Comparison of ENCODE assay signal across 13 cellular contexts in genomic region chr1:48947761-48948537, GRCh38.
DNase-seq lines count a peak whose midpoint lies in the region; ATAC-seq and TF ChIP-seq lines count a peak whose summit lies in the region.
"Had no signal": no experiment of that assay in that cellular context is flagged by ENCODE, and none has a peak within 500 bp of the region (broad histone marks: within the 10 kb centered on the region; RNA-seq: fewer than 3 reads in every experiment).

No MANE protein-coding gene starts in this region.

- no peaks in the 10 kb centered on the region for H3K9me3 Mint-ChIP-seq in natural killer cell treated with Interleukin-12 subunit alpha and Interleukin-12 subunit beta and Interleukin-15 and Interleukin-18, amount 100 ng/mL, for 72 hours
- H3K9me3 Mint-ChIP-seq: activated T-cell treated with anti-CD3 and anti-CD28 coated beads, Interleukin-2, amount 50 U/mL, for 72 hours had no signal

- H3K27me3 Mint-ChIP-seq in natural killer cell treated with Interleukin-12 subunit alpha and Interleukin-12 subunit beta and Interleukin-15 and Interleukin-18, amount 100 ng/mL, for 72 hours = peaks cover 0 to 9% of the 10 kb centered on the region in 2 donors

- no peak overlapping the region for H3K4me3 ChIP-seq in AG10803 (ENCODE audit: low read length)

- H3K4me3 Mint-ChIP-seq in natural killer cell treated with Interleukin-12 subunit alpha and Interleukin-12 subunit beta and Interleukin-15 and Interleukin-18, amount 100 ng/mL, for 72 hours = no peak overlapping the region
- H3K4me3 Mint-ChIP-seq: activated T-cell treated with anti-CD3 and anti-CD28 coated beads, Interleukin-2, amount 50 U/mL, for 72 hours had no signal

- H3K27ac Mint-ChIP-seq in natural killer cell treated with Interleukin-12 subunit alpha and Interleukin-12 subunit beta and Interleukin-15 and Interleukin-18, amount 100 ng/mL, for 72 hours = no peak overlapping the region
- H3K27ac Mint-ChIP-seq: activated T-cell treated with anti-CD3 and anti-CD28 coated beads, Interleukin-2, amount 50 U/mL, for 72 hours had no signal

- TF ChIP-seq CTCF in AG10803 (conservative IDR thresholded peaks at IDR 0.05; ENCODE audit: low read length) = no peak

- H3K4me1 Mint-ChIP-seq in natural killer cell treated with Interleukin-12 subunit alpha and Interleukin-12 subunit beta and Interleukin-15 and Interleukin-18, amount 100 ng/mL, for 72 hours (ENCODE audit: low read depth in 2 of 2) = no peaks in the 10 kb centered on the region

- ATAC-seq in natural killer cell treated with Interleukin-12 subunit alpha and Interleukin-12 subunit beta and Interleukin-15 and Interleukin-18, amount 100 ng/mL, for 72 hours = no peak
- no peak for ATAC-seq in HG02798 (IDR thresholded peaks at IDR 0.05; ENCODE audit: poor library complexity, unreplicated experiment)
- ATAC-seq: activated T-cell treated with anti-CD3 and anti-CD28 coated beads, Interleukin-2, amount 50 U/mL, for 72 hours had no signal

- H3K36me3 Mint-ChIP-seq in natural killer cell treated with Interleukin-12 subunit alpha and Interleukin-12 subunit beta and Interleukin-15 and Interleukin-18, amount 100 ng/mL, for 72 hours = no peaks in the 10 kb centered on the region

- DNase-seq in AG10803 (ENCODE audit: low read depth) (peak; percentile 68), NCI-H2171 treated with DMSO at 0.1 percent for 48 hours (lab: John Stamatoyannopoulos, UW) (peak; percentile 89), anterior cingulate cortex (lab: John Stamatoyannopoulos, UW) (peak in 42 of 58 donors; percentile 3 to 87 (median 26)), kidney glomerular epithelial cell (lab: John Stamatoyannopoulos, UW) (peak; percentile 19), NAMALWA (ENCODE audit: low spot score) (no peak), NOMO-1 (lab: John Stamatoyannopoulos, UW; ENCODE audit: unreplicated experiment in 2 of 2) (no peak)
- no peak for DNase-seq in natural killer cell treated with Interleukin-12 subunit alpha and Interleukin-12 subunit beta and Interleukin-15 and Interleukin-18, amount 100 ng/mL, for 72 hours (ENCODE audit: low spot score)
- DNase-seq: activated CD4-positive, alpha-beta T cell treated with anti-CD3 and anti-CD28 coated beads, Interleukin-2, amount 50 U/mL, for 4 hours; activated T-cell treated with anti-CD3 and anti-CD28 coated beads, Interleukin-2, amount 50 U/mL, for 72 hours; amniotic stem cell; dermis blood vessel endothelial cell; T-helper 9 cell had no signal

Comparison
In these comparisons a context has a peak if more than half of its experiments do, and no peak if none do; other contexts are left out.
1. DNase-seq: peak in AG10803 (single experiment), NCI-H2171 treated with DMSO at 0.1 percent for 48 hours (single experiment), anterior cingulate cortex (42 of 58) and kidney glomerular epithelial cell (single experiment); none in natural killer cell treated with Interleukin-12 subunit alpha and Interleukin-12 subunit beta and Interleukin-15 and Interleukin-18, amount 100 ng/mL, for 72 hours (single experiment), NAMALWA (single experiment) and NOMO-1 (0 of 2).